Comparison of ENCODE assay signal across 8 cellular contexts in genomic region chr14:89618821-89619551, GRCh38.
DNase-seq lines count a peak whose midpoint lies in the region; ATAC-seq and TF ChIP-seq lines count a peak whose summit lies in the region.

No MANE protein-coding gene starts in this region.

- peak overlapping the region; percentile 95 for H3K9ac ChIP-seq in adipocyte (ENCODE audit: low read length)

- ATAC-seq in GM21825 (IDR thresholded peaks at IDR 0.05; ENCODE audit: unreplicated experiment): peak; percentile 66

- H3K4me3 ChIP-seq in adipocyte (ENCODE audit: low read length) (peak overlapping the region; percentile 90), left ventricle myocardium inferior (peak overlapping the region; percentile 83)

- DNase-seq in GM03348 (ENCODE audit: low spot score) (peak; percentile 95), Kasumi-1 (lab: John Stamatoyannopoulos, UW) (peak; percentile 59 to 63), SKM-1 treated with dmso at 0.1 percent for 144 hours (lab: John Stamatoyannopoulos, UW; ENCODE audit: unreplicated experiment) (peak; percentile 12), adipocyte (ENCODE audit: low read depth) (peak; percentile 89), left ventricle myocardium inferior (peak; percentile 73), posterior cingulate gyrus (peak; percentile 35 to 93 (median 58)), NCI-H2107 treated with DMSO at 0.1 percent for 48 hours (lab: John Stamatoyannopoulos, UW; ENCODE audit: unreplicated experiment) (no peak)

- peak overlapping the region; percentile 90 for H3K27ac ChIP-seq in left ventricle myocardium inferior (replicated peaks)

- no peaks in the 10 kb centered on the region for H3K9me3 ChIP-seq in adipocyte (ENCODE audit: control insufficient read depth, low read length)
- H3K9me3 ChIP-seq in left ventricle myocardium inferior (replicated peaks): no peaks in the 10 kb centered on the region

- intact Hi-C loops in left ventricle myocardium inferior (cut with micrococcal nuclease): no loop called here
- intact Hi-C loops in posterior cingulate gyrus (cut with DNase I): loop anchor here (2.0 to 10.0 kb wide), 3 partner anchors 134 to 306 kb away; partner anchors contain the start of gene FOXN3

- no peak for TF ChIP-seq CTCF in left ventricle myocardium inferior (IDR thresholded peaks at IDR 0.05; ENCODE audit: borderline replicate concordance)

- H3K27me3 ChIP-seq in adipocyte (replicated peaks; ENCODE audit: control insufficient read depth, insufficient read depth, low read length): no peaks in the 10 kb centered on the region
- no peaks in the 10 kb centered on the region for H3K27me3 ChIP-seq in left ventricle myocardium inferior (ENCODE audit: low read depth)

- H3K4me1 ChIP-seq in adipocyte (ENCODE audit: control insufficient read depth, insufficient read depth, low read length) (peaks cover 24% of the 10 kb centered on the region), left ventricle myocardium inferior (peaks cover 46% of the 10 kb centered on the region)

- H3K36me3 ChIP-seq in adipocyte (ENCODE audit: control insufficient read depth, insufficient read depth, low read length, severe bottlenecking): no peaks in the 10 kb centered on the region
- H3K36me3 ChIP-seq in left ventricle myocardium inferior: no peaks in the 10 kb centered on the region
